ENCODE assay signal across 1 cellular context in genomic region chr5:67090040-67090439, GRCh38.
TF ChIP-seq lines count a peak whose summit lies in the region.

No MANE protein-coding gene starts in this region.

TF ChIP-seq in K562, 482 proteins besides CTCF, POLR2A, EP300 and RAD21:
- TF ChIP-seq BCLAF1 (IDR thresholded peaks at IDR 0.05; ENCODE audit: borderline replicate concordance in 1 of 2, control insufficient read depth in 1 of 2, low read depth in 2 of 2, low read length in 1 of 2): no peak
- TF ChIP-seq TAF1 (IDR thresholded peaks at IDR 0.05; ENCODE audit: control insufficient read depth, extremely low read depth, insufficient read depth, low read length, severe bottlenecking): no peak
- no peak for TF ChIP-seq U2AF2 (optimal IDR thresholded peaks at IDR 0.05; ENCODE audit: low read depth, low read length)
- no peak for TF ChIP-seq ZHX1 (conservative IDR thresholded peaks at IDR 0.05; ENCODE audit: low read length)
- TF ChIP-seq PCBP2 (IDR thresholded peaks at IDR 0.05; ENCODE audit: low read depth, low read length, poor library complexity, severe bottlenecking): peak; percentile 20
- TF ChIP-seq HMGXB4 (CRISPR knock-in tag; IDR thresholded peaks at IDR 0.05): no peak
- no peak for TF ChIP-seq ELF1 (tag; IDR thresholded peaks at IDR 0.05)
- TF ChIP-seq NR2C2 (CRISPR knock-in tag; IDR thresholded peaks at IDR 0.05): no peak
- TF ChIP-seq NR2C2 (tag; IDR thresholded peaks at IDR 0.05): no peak
- TF ChIP-seq GATAD2A (IDR thresholded peaks at IDR 0.05): no peak
- no peak for TF ChIP-seq HDAC3 (IDR thresholded peaks at IDR 0.05; ENCODE audit: borderline replicate concordance, partially characterized antibody)
- TF ChIP-seq NFE2L1 (tag; IDR thresholded peaks at IDR 0.05; ENCODE audit: borderline replicate concordance, low read depth): no peak
- TF ChIP-seq OTX1 (CRISPR knock-in tag; IDR thresholded peaks at IDR 0.05): no peak
- TF ChIP-seq HNRNPK (IDR thresholded peaks at IDR 0.05; ENCODE audit: low read depth, low read length, poor library complexity, severe bottlenecking): peak; percentile 55
- TF ChIP-seq THAP7 (CRISPR knock-in tag; IDR thresholded peaks at IDR 0.05): no peak
- no peak for TF ChIP-seq NFYB (IDR thresholded peaks at IDR 0.05; ENCODE audit: extremely low read depth, insufficient read length)
